In the genomic region with DNA sequence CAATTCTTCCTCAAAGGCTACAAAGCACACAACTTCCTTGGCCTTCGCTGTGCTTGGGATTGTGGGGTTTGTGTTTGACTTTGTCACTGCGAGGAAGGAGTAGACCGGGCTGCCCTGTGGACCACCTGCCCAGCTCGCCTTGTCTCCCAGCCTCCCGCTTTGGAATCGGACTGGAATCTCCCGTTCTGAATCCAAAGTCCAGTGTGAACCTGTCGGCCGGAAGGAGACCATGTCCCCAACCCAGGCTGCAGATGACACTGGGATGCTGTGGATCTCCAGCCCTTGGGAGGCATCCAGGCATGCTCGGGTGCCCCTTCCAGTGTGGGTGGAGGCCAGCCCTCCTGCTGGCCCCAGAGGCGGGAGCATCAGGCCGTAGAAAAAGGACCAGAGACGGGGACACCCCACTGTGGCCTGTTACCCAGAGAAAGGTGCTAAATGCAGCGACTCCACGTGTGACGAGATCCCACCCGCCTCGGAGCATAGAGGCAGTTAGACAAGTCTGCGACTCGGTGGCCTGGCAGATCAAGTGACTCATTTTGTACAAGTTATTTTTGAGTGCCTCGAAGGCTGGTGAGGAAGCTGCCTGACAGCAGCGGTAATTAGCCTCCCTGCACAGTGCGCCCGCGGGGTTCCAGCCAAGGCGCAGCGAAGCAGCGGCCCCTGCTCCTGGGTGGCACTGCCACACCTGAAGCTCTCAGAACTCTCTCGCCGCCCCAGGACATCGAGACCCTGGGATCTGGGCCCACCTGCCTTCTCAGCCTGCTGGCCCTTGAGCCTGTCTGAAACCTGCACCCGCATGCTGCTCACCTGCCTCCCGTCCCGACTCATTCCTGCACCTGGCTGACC, we compare ENCODE assay signal across 1 cellular context.
A peak's percentile ranks its signal among the peaks of the same experiment; 100 is the strongest.
TF ChIP-seq lines count a peak whose summit lies in the region.

No MANE protein-coding gene starts in this region.

TF ChIP-seq in HepG2, 621 proteins besides CTCF, POLR2A, EP300 and RAD21 (continued from another document and continues in another):
- TF ChIP-seq ZNF142 (CRISPR knock-in tag; IDR thresholded peaks at IDR 0.05) (no peak), MEF2D (CRISPR knock-in tag; IDR thresholded peaks at IDR 0.05) (peak; percentile 71), SMAD3 (CRISPR knock-in tag; IDR thresholded peaks at IDR 0.05) (no peak), TP53 (CRISPR knock-in tag; conservative IDR thresholded peaks at IDR 0.05) (no peak), ZNF891 (CRISPR knock-in tag; IDR thresholded peaks at IDR 0.05) (no peak), ZNF121 (CRISPR knock-in tag; IDR thresholded peaks at IDR 0.05) (no peak), RARA (CRISPR knock-in tag; IDR thresholded peaks at IDR 0.05) (peak; percentile 35; the same call in 1 of the 2 replicates), HNRNPL (IDR thresholded peaks at IDR 0.05; ENCODE audit: low read depth, low read length) (peak; percentile 83; the same call in 1 of the 2 replicates), ARID4A (CRISPR knock-in tag; IDR thresholded peaks at IDR 0.05; ENCODE audit: borderline replicate concordance) (peak; percentile 23; the same call in 1 of the 2 replicates), ETV5 (CRISPR knock-in tag; IDR thresholded peaks at IDR 0.05; ENCODE audit: borderline replicate concordance) (peak; percentile 96), BRD4 (CRISPR knock-in tag; IDR thresholded peaks at IDR 0.05) (0 out of 2 replicates have a peak, but pooled peaks have one; percentile 73), CBX1 (IDR thresholded peaks at IDR 0.05; ENCODE audit: low read depth) (no peak), PRPF4 (IDR thresholded peaks at IDR 0.05; ENCODE audit: low read depth, low read length, poor library complexity, severe bottlenecking) (peak; percentile 47), HDAC2 (CRISPR knock-in tag; IDR thresholded peaks at IDR 0.05) (peak; percentile 78), ZNF343 (CRISPR knock-in tag; IDR thresholded peaks at IDR 0.05) (0 out of 2 replicates have a peak, but pooled peaks have one; percentile 19), TFDP2 (CRISPR knock-in tag; IDR thresholded peaks at IDR 0.05) (no peak), CBX5 (CRISPR knock-in tag; IDR thresholded peaks at IDR 0.05; ENCODE audit: borderline replicate concordance) (no peak; the same call in 1 of the 2 replicates), NR2F6 (IDR thresholded peaks at IDR 0.05) (no peak), NR2F6 (CRISPR knock-in tag; IDR thresholded peaks at IDR 0.05) (peak; percentile 70), ZNF510 (CRISPR knock-in tag; IDR thresholded peaks at IDR 0.05; ENCODE audit: low read depth) (no peak), HIVEP1 (CRISPR knock-in tag; IDR thresholded peaks at IDR 0.05) (peak; percentile 73; the same call in 1 of the 2 replicates), ZNF333 (CRISPR knock-in tag; IDR thresholded peaks at IDR 0.05; ENCODE audit: borderline replicate concordance) (peak; percentile 76; the same call in 1 of the 2 replicates), NFE2 (CRISPR knock-in tag; IDR thresholded peaks at IDR 0.05) (no peak), MIER2 (CRISPR knock-in tag; IDR thresholded peaks at IDR 0.05) (peak; percentile 68; the same call in 1 of the 2 replicates), RFX5 (IDR thresholded peaks at IDR 0.05; ENCODE audit: low read depth, low read length) (no peak), HNF4G (IDR thresholded peaks at IDR 0.05; ENCODE audit: borderline replicate concordance, low read depth, low read length) (peak; percentile 57; the same call in 1 of the 2 replicates), HNF4G (CRISPR knock-in tag; IDR thresholded peaks at IDR 0.05; ENCODE audit: borderline replicate concordance, low read depth) (peak; percentile 83; the same call in 1 of the 2 replicates), POLR2AphosphoS5 (IDR thresholded peaks at IDR 0.05; ENCODE audit: low read depth, low read length) (no peak), PREB (CRISPR knock-in tag; IDR thresholded peaks at IDR 0.05) (no peak), SPEN (CRISPR knock-in tag; IDR thresholded peaks at IDR 0.05; ENCODE audit: low read depth) (peak; percentile 68; the same call in 1 of the 2 replicates), ZNF552 (CRISPR knock-in tag; IDR thresholded peaks at IDR 0.05; ENCODE audit: borderline replicate concordance) (no peak)
- TF ChIP-seq, protein P1, sequence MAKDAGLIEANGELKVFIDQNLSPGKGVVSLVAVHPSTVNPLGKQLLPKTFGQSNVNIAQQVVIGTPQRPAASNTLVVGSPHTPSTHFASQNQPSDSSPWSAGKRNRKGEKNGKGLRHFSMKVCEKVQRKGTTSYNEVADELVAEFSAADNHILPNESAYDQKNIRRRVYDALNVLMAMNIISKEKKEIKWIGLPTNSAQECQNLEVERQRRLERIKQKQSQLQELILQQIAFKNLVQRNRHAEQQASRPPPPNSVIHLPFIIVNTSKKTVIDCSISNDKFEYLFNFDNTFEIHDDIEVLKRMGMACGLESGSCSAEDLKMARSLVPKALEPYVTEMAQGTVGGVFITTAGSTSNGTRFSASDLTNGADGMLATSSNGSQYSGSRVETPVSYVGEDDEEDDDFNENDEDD (CRISPR knock-in tag; IDR thresholded peaks at IDR 0.05; ENCODE audit: borderline replicate concordance) = peak; percentile 69; the same call in 1 of the 2 replicates
- TF ChIP-seq, protein P2, sequence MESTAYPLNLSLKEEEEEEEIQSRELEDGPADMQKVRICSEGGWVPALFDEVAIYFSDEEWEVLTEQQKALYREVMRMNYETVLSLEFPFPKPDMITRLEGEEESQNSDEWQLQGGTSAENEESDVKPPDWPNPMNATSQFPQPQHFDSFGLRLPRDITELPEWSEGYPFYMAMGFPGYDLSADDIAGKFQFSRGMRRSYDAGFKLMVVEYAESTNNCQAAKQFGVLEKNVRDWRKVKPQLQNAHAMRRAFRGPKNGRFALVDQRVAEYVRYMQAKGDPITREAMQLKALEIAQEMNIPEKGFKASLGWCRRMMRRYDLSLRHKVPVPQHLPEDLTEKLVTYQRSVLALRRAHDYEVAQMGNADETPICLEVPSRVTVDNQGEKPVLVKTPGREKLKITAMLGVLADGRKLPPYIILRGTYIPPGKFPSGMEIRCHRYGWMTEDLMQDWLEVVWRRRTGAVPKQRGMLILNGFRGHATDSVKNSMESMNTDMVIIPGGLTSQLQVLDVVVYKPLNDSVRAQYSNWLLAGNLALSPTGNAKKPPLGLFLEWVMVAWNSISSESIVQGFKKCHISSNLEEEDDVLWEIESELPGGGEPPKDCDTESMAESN (CRISPR knock-in tag; conservative IDR thresholded peaks at IDR 0.05) = 0 out of 2 replicates have a peak, but pooled peaks have one; percentile 13
- TF ChIP-seq, protein P3, sequence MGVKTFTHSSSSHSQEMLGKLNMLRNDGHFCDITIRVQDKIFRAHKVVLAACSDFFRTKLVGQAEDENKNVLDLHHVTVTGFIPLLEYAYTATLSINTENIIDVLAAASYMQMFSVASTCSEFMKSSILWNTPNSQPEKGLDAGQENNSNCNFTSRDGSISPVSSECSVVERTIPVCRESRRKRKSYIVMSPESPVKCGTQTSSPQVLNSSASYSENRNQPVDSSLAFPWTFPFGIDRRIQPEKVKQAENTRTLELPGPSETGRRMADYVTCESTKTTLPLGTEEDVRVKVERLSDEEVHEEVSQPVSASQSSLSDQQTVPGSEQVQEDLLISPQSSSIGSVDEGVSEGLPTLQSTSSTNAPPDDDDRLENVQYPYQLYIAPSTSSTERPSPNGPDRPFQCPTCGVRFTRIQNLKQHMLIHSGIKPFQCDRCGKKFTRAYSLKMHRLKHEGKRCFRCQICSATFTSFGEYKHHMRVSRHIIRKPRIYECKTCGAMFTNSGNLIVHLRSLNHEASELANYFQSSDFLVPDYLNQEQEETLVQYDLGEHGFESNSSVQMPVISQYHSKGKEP (CRISPR knock-in tag; IDR thresholded peaks at IDR 0.05) = no peak
- TF ChIP-seq, protein P4, sequence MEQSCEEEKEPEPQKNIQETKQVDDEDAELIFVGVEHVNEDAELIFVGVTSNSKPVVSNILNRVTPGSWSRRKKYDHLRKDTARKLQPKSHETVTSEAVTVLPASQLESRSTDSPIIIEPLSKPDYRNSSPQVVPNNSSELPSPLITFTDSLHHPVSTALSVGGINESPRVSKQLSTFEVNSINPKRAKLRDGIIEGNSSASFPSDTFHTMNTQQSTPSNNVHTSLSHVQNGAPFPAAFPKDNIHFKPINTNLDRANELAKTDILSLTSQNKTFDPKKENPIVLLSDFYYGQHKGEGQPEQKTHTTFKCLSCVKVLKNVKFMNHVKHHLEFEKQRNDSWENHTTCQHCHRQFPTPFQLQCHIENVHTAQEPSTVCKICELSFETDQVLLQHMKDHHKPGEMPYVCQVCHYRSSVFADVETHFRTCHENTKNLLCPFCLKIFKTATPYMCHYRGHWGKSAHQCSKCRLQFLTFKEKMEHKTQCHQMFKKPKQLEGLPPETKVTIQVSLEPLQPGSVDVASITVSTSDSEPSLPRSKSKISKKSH (CRISPR knock-in tag; IDR thresholded peaks at IDR 0.05; ENCODE audit: borderline replicate concordance) = no peak
